ENCODE assay signal across 8 cellular contexts in the genomic region with DNA sequence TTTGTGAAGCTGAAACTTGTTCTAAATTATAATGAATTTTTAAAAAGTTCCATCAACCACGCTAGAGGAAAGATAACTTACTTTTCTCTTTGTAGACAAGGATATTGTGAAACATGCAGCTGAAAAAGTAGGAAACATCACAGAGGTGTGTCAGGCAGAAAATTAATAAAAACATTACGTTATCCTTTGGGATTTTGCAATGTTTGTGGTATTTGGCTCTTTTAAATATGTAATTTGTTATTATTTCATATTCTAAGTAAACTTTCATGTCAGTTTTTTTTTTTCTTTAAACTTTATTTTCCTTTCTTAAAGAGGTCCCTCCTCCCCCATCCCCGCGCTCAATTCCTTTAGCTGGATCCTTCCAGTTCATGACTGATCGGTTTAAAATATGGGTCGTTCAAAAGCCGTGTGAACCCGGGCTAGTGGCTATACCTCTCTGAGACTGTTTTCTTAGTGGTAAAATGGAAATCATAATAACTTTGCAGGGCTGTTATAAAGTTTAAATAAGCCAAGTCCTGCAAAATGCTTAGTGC. TPM values are rescaled to one million over a fixed set of nuclear protein-coding genes. Genes with fewer than 3 reads are reported as not detected.
DNase-seq lines count a peak whose midpoint lies in the region; ATAC-seq and TF ChIP-seq lines count a peak whose summit lies in the region.

No MANE protein-coding gene starts in this region.

- peak overlapping the region; percentile 60; the same call in 1 of the 2 replicates for H3K9ac ChIP-seq in iPS-20b (ENCODE audit: low read depth, low read length)

- H3K9me3 ChIP-seq in iPS-20b (ENCODE audit: insufficient read depth, low read depth, low read length) (no peaks in the 10 kb centered on the region), tibial nerve (no peaks in the 10 kb centered on the region)

- H3K4me3 ChIP-seq in iPS-20b (ENCODE audit: low read length) (peak overlapping the region; percentile 75), tibial nerve (peak overlapping the region; percentile 28 to 83 (median 66))

- no peaks in the 10 kb centered on the region for H3K27me3 ChIP-seq in iPS-20b (ENCODE audit: insufficient read depth, low read length)
- H3K27me3 ChIP-seq in tibial nerve: peaks cover 0 to 21% of the 10 kb centered on the region in 2 donors

- peak overlapping the region; percentile 64 for H3K27ac ChIP-seq in VCaP
- no peak overlapping the region for H3K27ac ChIP-seq in iPS-20b (ENCODE audit: low read length)
- peak overlapping the region in 2 of 4 donors; percentile 54 to 72 for H3K27ac ChIP-seq in tibial nerve

- TF ChIP-seq EP300 in tibial nerve (IDR thresholded peaks at IDR 0.05): no peak

- H3K36me3 ChIP-seq in iPS-20b (ENCODE audit: insufficient read depth, low read depth, low read length) (no peaks in the 10 kb centered on the region), tibial nerve (peaks cover 0 to 13% (median 0%) of the 10 kb centered on the region in 3 donors)

- no peak for ATAC-seq in GM18519 (IDR thresholded peaks at IDR 0.05; ENCODE audit: low FRiP score, unreplicated experiment)

- no peaks in the 10 kb centered on the region for H3K4me1 ChIP-seq in iPS-20b (ENCODE audit: insufficient read depth, low read length)
- peaks cover 0 to 21% (median 9%) of the 10 kb centered on the region in 4 donors for H3K4me1 ChIP-seq in tibial nerve

- DNase-seq in NCI-H510A treated with DMSO at 0.1 percent for 48 hours (lab: John Stamatoyannopoulos, UW) (peak; percentile 85), NCI-H510A (lab: John Stamatoyannopoulos, UW) (no peak), tibial nerve (ENCODE audit: low spot score in 2 of 2) (peak in 1 of 2 donors; percentile 31), NCI-H2107 (lab: John Stamatoyannopoulos, UW) (no peak), putamen (ENCODE audit: low spot score) (no peak)

- TF ChIP-seq POLR2A in tibial nerve (IDR thresholded peaks at IDR 0.05): no peak

- WGBS in tibial nerve, 2 donors: 8% methylated on average over 8 of the region's 8 CpGs

- no peak for TF ChIP-seq CTCF in VCaP (conservative IDR thresholded peaks at IDR 0.05)
- no peak for TF ChIP-seq CTCF in tibial nerve (IDR thresholded peaks at IDR 0.05)

RNA-seq across cellular contexts. Expression of gene CCDC61, which starts 0.7 kb away (rescaled TPM):
- total RNA-seq in tibial nerve: 10 to 100 TPM; 16.2 to 31.4 (median 21.3) TPM

RNA-seq across cellular contexts. Expression of gene NOVA2, which starts 20.9 kb away (rescaled TPM):
- 1 to 10 TPM; 1.5 to 6.9 (median 1.7) TPM for total RNA-seq in tibial nerve

RNA-seq across cellular contexts. Expression of gene PGLYRP1, which starts 28.3 kb away (rescaled TPM):
- total RNA-seq in tibial nerve: not detected

RNA-seq across cellular contexts. Expression of gene IGFL4, which starts 46.3 kb away (rescaled TPM):
- total RNA-seq in tibial nerve: 1 to 10 TPM in 1 of 4 donors, under 1 TPM in 3; 0.21 to 1.8 (median 0.89) TPM
